Comparison of ENCODE assay signal across 8 cellular contexts in genomic region chr12:92927055-92927435, GRCh38. TPM values are rescaled to one million over a fixed set of nuclear protein-coding genes. Genes with fewer than 3 reads are reported as not detected.
DNase-seq lines count a peak whose midpoint lies in the region; ATAC-seq, FAIRE-seq and TF ChIP-seq lines count a peak whose summit lies in the region.

No MANE protein-coding gene starts in this region.

- peak overlapping the region; percentile 87 to 96 (median 93) for H3K27ac Mint-ChIP-seq in immature natural killer cell

- peak; percentile 14; the same call in 1 of the 2 replicates for TF ChIP-seq CTCF in 22Rv1 (IDR thresholded peaks at IDR 0.05)

- peaks cover 27 to 38% of the 10 kb centered on the region in 2 donors for H3K4me1 Mint-ChIP-seq in immature natural killer cell

- peak; percentile 14 for FAIRE-seq in GM12892 (lab: Jason Lieb, UNC)

- no peak for TF ChIP-seq POLR2A in GM12892 (IDR thresholded peaks at IDR 0.05; ENCODE audit: low read depth, low read length)

- peak overlapping the region; percentile 64 to 91 (median 86) for H3K4me3 Mint-ChIP-seq in immature natural killer cell

- peaks cover 0 to 3% (median 0%) of the 10 kb centered on the region in 6 donors for H3K9me3 Mint-ChIP-seq in immature natural killer cell

- peaks cover 0 to 7% (median 7%) of the 10 kb centered on the region in 3 donors for H3K36me3 Mint-ChIP-seq in immature natural killer cell

- no peak for DNase-seq in GM12892 (ENCODE audit: insufficient read length)
- DNase-seq in NOMO-1 treated with DMSO at 0.1 percent for 48 hours (lab: John Stamatoyannopoulos, UW; ENCODE audit: unreplicated experiment) = peak; percentile 21
- peak; percentile 64 for DNase-seq in activated naive CD4-positive, alpha-beta T cell treated with anti-CD3 and anti-CD28 coated beads, Interleukin-2, amount 50 U/mL, for 16 hours
- DNase-seq in immature natural killer cell = peak; percentile 12 to 37 (median 16)
- peak in 2 of 3 experiments; percentile 17 to 33 for DNase-seq in stimulated activated CD4-positive, alpha-beta T cell treated with anti-CD3 and anti-CD28 coated beads, TNF-alpha, amount 100 ng/mL, for 4 hours (ENCODE audit: low read depth in 3 of 3)
- no peak for DNase-seq in NCI-H2029 treated with DMSO at 0.1 percent for 48 hours (lab: John Stamatoyannopoulos, UW)

- H3K27ac ChIP-seq in 22Rv1 = no peak overlapping the region

- H3K27me3 Mint-ChIP-seq in immature natural killer cell (ENCODE audit: low read depth in 3 of 3) = peaks cover 3 to 14% (median 3%) of the 10 kb centered on the region in 3 donors

- no peak for ATAC-seq in GM19023 (IDR thresholded peaks at IDR 0.05; ENCODE audit: unreplicated experiment)

RNA-seq across cellular contexts. Expression of gene EEA1, which starts 2.0 kb away (rescaled TPM):
- polyA plus RNA-seq in GM12892 (2012; ENCODE audit: missing spikeins) = 10.1 TPM
- polyA plus RNA-seq in immature natural killer cell = 10 to 100 TPM in 1 of 3 donors, 1 to 10 TPM in 2; 1.8 to 12.5 (median 3.5) TPM

Comparison
In these comparisons a context has a peak if more than half of its experiments do, and no peak if none do; other contexts are left out.
1. DNase-seq: peak in NOMO-1 treated with DMSO at 0.1 percent for 48 hours (single experiment), activated naive CD4-positive, alpha-beta T cell treated with anti-CD3 and anti-CD28 coated beads, Interleukin-2, amount 50 U/mL, for 16 hours (single experiment), immature natural killer cell (3 of 3) and stimulated activated CD4-positive, alpha-beta T cell treated with anti-CD3 and anti-CD28 coated beads, TNF-alpha, amount 100 ng/mL, for 4 hours (2 of 3); none in GM12892 (single experiment) and NCI-H2029 treated with DMSO at 0.1 percent for 48 hours (single experiment).